In genomic region chr2:228245601-228246000, GRCh38 we compare ENCODE assay signal across 22 cellular contexts.
"Had no signal": no experiment of that assay in that cellular context is flagged by ENCODE, and none has a peak within 500 bp of the region (broad histone marks: within the 10 kb centered on the region; RNA-seq: fewer than 3 reads in every experiment).

No MANE protein-coding gene starts in this region.

- H3K36me3 ChIP-seq: spleen, tibial nerve, upper lobe of right lung, vagina had no signal

- H3K4me1 ChIP-seq: parathyroid adenoma, psoas muscle, spleen, testis, tibial nerve, upper lobe of right lung, vagina had no signal

- H3K27ac Mint-ChIP-seq: naive B cell; nephron; stimulated activated naive B cell treated with anti-CD40 and anti-IgM and Interleukin-4, amounts not matched to agents 10 μg/mL and 1 μg/mL and 100 μg/mL, for 72 hours; stimulated activated naive CD8-positive, alpha-beta T cell treated with anti-CD3 and anti-CD28 coated beads, Interleukin-15, amount 100 ng/mL, for 72 hours had no signal

- DNase-seq: effector CD4-positive, alpha-beta T cell; foreskin melanocyte; head of caudate nucleus; hippocampal formation; kidney glomerular epithelial cell; mesendoderm; naive B cell; psoas muscle; retina; spleen; stimulated activated CD4-positive, alpha-beta T cell treated with anti-CD3 and anti-CD28 coated beads, Interleukin-15, amount 100 ng/mL, for 24 hours; stimulated activated CD4-positive, alpha-beta T cell treated with anti-CD3 and anti-CD28 coated beads, Interleukin-1b, Interleukin-23, amount 100 ng/mL, for 48 hours; stimulated activated CD4-positive, alpha-beta T cell treated with anti-CD3 and anti-CD28 coated beads, Interleukin-4, amount 100 ng/mL, for 24 hours; stimulated activated naive B cell treated with anti-CD40 and anti-IgM and Interleukin-4, amounts not matched to agents 10 μg/mL and 1 μg/mL and 100 μg/mL, for 72 hours; stimulated activated naive CD8-positive, alpha-beta T cell treated with anti-CD3 and anti-CD28 coated beads, Interleukin-15, amount 100 ng/mL, for 72 hours; testis; upper lobe of right lung had no signal

- H2AFZ ChIP-seq: parathyroid adenoma had no signal

- H3K4me1 Mint-ChIP-seq: naive B cell; nephron; stimulated activated naive B cell treated with anti-CD40 and anti-IgM and Interleukin-4, amounts not matched to agents 10 μg/mL and 1 μg/mL and 100 μg/mL, for 72 hours; stimulated activated naive CD8-positive, alpha-beta T cell treated with anti-CD3 and anti-CD28 coated beads, Interleukin-15, amount 100 ng/mL, for 72 hours had no signal

- H3K9me3 ChIP-seq: psoas muscle, testis, tibial nerve, upper lobe of right lung, vagina had no signal

- H3K4me3 ChIP-seq: psoas muscle, spleen, testis, tibial nerve, upper lobe of right lung, vagina had no signal

- H3K27ac ChIP-seq: parathyroid adenoma, psoas muscle, spleen, testis, tibial nerve, upper lobe of right lung, vagina had no signal

- H3K27me3 Mint-ChIP-seq: naive B cell; stimulated activated naive B cell treated with anti-CD40 and anti-IgM and Interleukin-4, amounts not matched to agents 10 μg/mL and 1 μg/mL and 100 μg/mL, for 72 hours; stimulated activated naive CD8-positive, alpha-beta T cell treated with anti-CD3 and anti-CD28 coated beads, Interleukin-15, amount 100 ng/mL, for 72 hours had no signal

- H3K9ac ChIP-seq: parathyroid adenoma had no signal

- H3K79me2 ChIP-seq: parathyroid adenoma had no signal

- H3K4me3 Mint-ChIP-seq: naive B cell; nephron; stimulated activated naive B cell treated with anti-CD40 and anti-IgM and Interleukin-4, amounts not matched to agents 10 μg/mL and 1 μg/mL and 100 μg/mL, for 72 hours; stimulated activated naive CD8-positive, alpha-beta T cell treated with anti-CD3 and anti-CD28 coated beads, Interleukin-15, amount 100 ng/mL, for 72 hours had no signal

- H3K36me3 Mint-ChIP-seq: naive B cell; stimulated activated naive B cell treated with anti-CD40 and anti-IgM and Interleukin-4, amounts not matched to agents 10 μg/mL and 1 μg/mL and 100 μg/mL, for 72 hours had no signal

- ATAC-seq: psoas muscle; sciatic nerve; stimulated activated naive B cell treated with anti-CD40 and anti-IgM and Interleukin-4, amounts not matched to agents 10 μg/mL and 1 μg/mL and 100 μg/mL, for 72 hours; stimulated activated naive CD8-positive, alpha-beta T cell treated with anti-CD3 and anti-CD28 coated beads, Interleukin-15, amount 100 ng/mL, for 72 hours; upper lobe of right lung had no signal

- H3K27me3 ChIP-seq: spleen, testis, tibial nerve, upper lobe of right lung, vagina had no signal

- H3K9me3 Mint-ChIP-seq: nephron had no signal
